In the genomic region with DNA sequence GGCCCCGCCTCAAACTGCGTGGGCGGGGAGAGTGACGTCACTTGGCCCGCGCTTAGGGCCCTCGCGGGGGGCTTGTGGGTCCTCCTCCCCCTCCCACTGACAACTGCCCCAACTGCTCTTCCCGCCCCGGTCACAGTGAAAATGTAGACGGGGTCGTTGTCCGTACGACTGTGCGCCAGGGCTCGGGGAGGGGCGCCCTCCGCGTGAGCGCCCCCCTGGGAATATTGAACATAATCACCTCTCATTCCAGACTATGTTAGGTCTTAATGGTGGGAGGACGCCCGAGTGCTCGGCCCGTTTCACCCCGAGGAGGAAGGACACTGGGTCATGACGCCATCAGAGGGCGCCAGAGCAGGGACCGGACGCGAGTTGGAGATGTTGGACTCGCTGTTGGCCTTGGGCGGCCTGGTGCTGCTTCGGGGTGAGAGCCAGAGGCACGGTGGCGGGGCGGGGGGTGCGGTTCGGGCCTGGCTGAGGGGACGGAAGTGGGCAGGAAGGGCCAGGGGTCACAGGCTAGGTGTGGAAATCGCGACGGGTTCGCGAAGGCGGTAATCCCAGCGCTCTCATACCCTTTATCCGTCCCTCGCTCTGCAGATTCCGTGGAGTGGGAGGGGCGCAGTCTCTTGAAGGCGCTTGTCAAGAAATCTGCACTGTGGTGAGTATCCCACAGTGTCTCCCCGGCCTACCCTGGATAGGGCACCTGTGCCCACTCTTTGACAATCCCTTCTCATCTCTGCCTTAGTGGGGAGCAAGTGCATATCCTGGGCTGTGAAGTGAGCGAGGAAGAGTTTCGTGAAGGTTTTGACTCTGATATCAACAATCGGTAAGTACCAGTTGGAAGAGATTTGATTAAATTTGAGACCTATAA, we compare ENCODE assay signal across 8 cellular contexts. TPM values are rescaled to one million over a fixed set of nuclear protein-coding genes. Genes with fewer than 3 reads are reported as not detected.
DNase-seq lines count a peak whose midpoint lies in the region; ATAC-seq and TF ChIP-seq lines count a peak whose summit lies in the region.

ELP5 (plus strand) TSS at position 40 of the 868 bp plus-strand sequence; CDS start at position 376, 336 bp downstream.

- H3K4me3 Mint-ChIP-seq in neural progenitor cell: peak within 1 kb of the TSS; percentile 89

- peaks cover 32% of the 10 kb centered on the region for H4K20me1 ChIP-seq in neural progenitor cell (ENCODE audit: low read depth)

- H3K36me3 Mint-ChIP-seq in neural progenitor cell: peaks cover 19% of the 10 kb centered on the region

- H3K9me3 Mint-ChIP-seq in neural progenitor cell: no peaks in the 10 kb centered on the region

- H3K4me2 ChIP-seq in neural progenitor cell: peak within 1 kb of the TSS; percentile 100

- H3K36me3 ChIP-seq in KOPT-K1 (ENCODE audit: insufficient read depth, low read length) (peaks cover 43% of the 10 kb centered on the region), neural progenitor cell (peaks cover 3% of the 10 kb centered on the region)

- H3K79me2 ChIP-seq in neural progenitor cell (ENCODE audit: low read depth): peaks cover 52% of the 10 kb centered on the region

- peak within 1 kb of the TSS; percentile 72 for H3K9ac ChIP-seq in neural progenitor cell

- H3K4me3 ChIP-seq in fibroblast of villous mesenchyme (ENCODE audit: low read depth, low read length) (peak within 1 kb of the TSS; percentile 90), neural progenitor cell (peak within 1 kb of the TSS; percentile 61)

- H2AFZ ChIP-seq in neural progenitor cell (replicated peaks): peak within 1 kb of the TSS; percentile 85

- H3K27me3 ChIP-seq in neural progenitor cell: no peaks in the 10 kb centered on the region

- peaks cover 18% of the 10 kb centered on the region for H3F3A ChIP-seq in neural progenitor cell (ENCODE audit: low read depth)

- H3K27me3 Mint-ChIP-seq in neural progenitor cell (ENCODE audit: insufficient read depth, low read depth): peaks cover 12% of the 10 kb centered on the region

- DNase-seq in EL (peak; percentile 97), RPMI7951 (ENCODE audit: low read depth) (peak; percentile 89), activated gamma-delta T cell (lab: John Stamatoyannopoulos, UW) (peak; percentile 70), fibroblast of villous mesenchyme (ENCODE audit: low read depth) (peak; percentile 98), neural progenitor cell (ENCODE audit: low spot score) (peak; percentile 98)

- H3K27ac Mint-ChIP-seq in neural progenitor cell: peak within 1 kb of the TSS; percentile 99

- H3K4me1 Mint-ChIP-seq in neural progenitor cell: peaks cover 34% of the 10 kb centered on the region

- TF ChIP-seq CTCF in fibroblast of villous mesenchyme (IDR thresholded peaks at IDR 0.05; ENCODE audit: insufficient read depth, low read depth, low read length) (no peak), neural progenitor cell (IDR thresholded peaks at IDR 0.05) (peak; percentile 44), subcutaneous adipose tissue (IDR thresholded peaks at IDR 0.05; ENCODE audit: low read depth) (no peak)

- H3K27ac ChIP-seq in KOPT-K1 (ENCODE audit: low read depth, low read length, poor library complexity, severe bottlenecking): peak within 1 kb of the TSS; percentile 98
- H3K27ac ChIP-seq in neural progenitor cell: peak within 1 kb of the TSS; percentile 98

- peaks cover 16% of the 10 kb centered on the region for H3K4me1 ChIP-seq in neural progenitor cell

- H3K9me3 ChIP-seq in KOPT-K1 (ENCODE audit: insufficient read depth, low read length, poor library complexity, severe bottlenecking) (no peaks in the 10 kb centered on the region), neural progenitor cell (ENCODE audit: low read depth) (no peaks in the 10 kb centered on the region)

- ATAC-seq in GM21786 (IDR thresholded peaks at IDR 0.05; ENCODE audit: unreplicated experiment): peak; percentile 45

RNA-seq across cellular contexts. Expression of gene ELP5, which starts in this region (rescaled TPM):
- total RNA-seq in RPMI7951 (2014; rRNA removed; shearing (Covaris generic)): 23.7 and 28.2 TPM in 2 replicates
- total RNA-seq in fibroblast of villous mesenchyme (29.6 and 36.3 TPM in 2 replicates), neural progenitor cell (ENCODE audit: low replicate concordance) (17.5 and 42.2 TPM in 2 replicates), subcutaneous adipose tissue (10 to 100 TPM; 20.7 to 43.4 (median 25.3) TPM)

Comparison
In these comparisons a context has a peak if more than half of its experiments do, and no peak if none do; other contexts are left out.
1. Peak in every context shown above with its lines: DNase-seq, ATAC-seq, H3K4me3 ChIP-seq and H3K27ac ChIP-seq.